27 cellular contexts compared by ENCODE assay signal in the genomic region with DNA sequence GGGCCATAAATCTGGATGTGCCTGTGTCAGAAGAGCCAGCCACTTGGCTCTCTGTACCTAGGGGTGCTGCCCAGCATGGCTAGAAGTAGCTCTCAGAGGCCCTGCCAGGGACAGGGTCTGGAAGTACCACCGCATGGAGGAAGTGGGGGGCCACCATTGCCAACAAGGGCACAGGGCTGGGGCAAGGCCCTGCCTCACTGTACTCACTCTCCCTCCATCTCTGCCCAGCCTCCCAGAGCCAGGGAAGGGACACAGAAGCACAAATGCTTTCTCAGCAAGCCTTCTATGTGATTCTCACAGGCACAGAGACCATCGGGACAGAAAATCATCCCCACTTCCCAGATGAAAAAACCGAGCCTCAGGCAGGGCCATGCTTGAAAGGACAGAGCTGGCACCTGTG.
"Had no signal": no experiment of that assay in that cellular context is flagged by ENCODE, and none has a peak within 500 bp of the region (broad histone marks: within the 10 kb centered on the region; RNA-seq: fewer than 3 reads in every experiment).

No MANE protein-coding gene starts in this region.

- H3K4me3 ChIP-seq: K562, Peyer's patch had no signal

- H3K27ac ChIP-seq: Peyer's patch, WERI-Rb-1 had no signal

- H3K9me3 ChIP-seq: Peyer's patch had no signal

- H3K27ac Mint-ChIP-seq: activated CD4-positive, alpha-beta T cell treated with anti-CD3 and anti-CD28 coated beads, Interleukin-2, amount 10 ng/mL, durations not matched to agents 24 days and 14 days; activated naive CD4-positive, alpha-beta T cell treated with anti-CD3 and anti-CD28 coated beads, Interleukin-2, amount 10 ng/mL, durations not matched to agents 7 days and 5 days; activated naive CD8-positive, alpha-beta T cell; activated naive CD8-positive, alpha-beta T cell treated with anti-CD3 and anti-CD28 coated beads, Interleukin-2, amount 50 U/mL, for 24 hours; brain had no signal

- ATAC-seq: activated CD8-positive, alpha-beta T cell treated with anti-CD3 and anti-CD28 coated beads for 36 hours; activated naive CD8-positive, alpha-beta T cell treated with anti-CD3 and anti-CD28 coated beads, Interleukin-2, amount 50 U/mL, for 24 hours had no signal

- H3K27me3 Mint-ChIP-seq: activated naive CD8-positive, alpha-beta T cell; activated naive CD8-positive, alpha-beta T cell treated with anti-CD3 and anti-CD28 coated beads, Interleukin-2, amount 50 U/mL, for 24 hours had no signal

- H3K36me3 ChIP-seq: Peyer's patch, WERI-Rb-1 had no signal

- H3K9me3 Mint-ChIP-seq: activated CD4-positive, alpha-beta T cell treated with anti-CD3 and anti-CD28 coated beads, Interleukin-2, amount 10 ng/mL, durations not matched to agents 24 days and 14 days; activated naive CD4-positive, alpha-beta T cell treated with anti-CD3 and anti-CD28 coated beads, Interleukin-2, amount 10 ng/mL, durations not matched to agents 7 days and 5 days; activated naive CD8-positive, alpha-beta T cell treated with anti-CD3 and anti-CD28 coated beads, Interleukin-2, amount 50 U/mL, for 24 hours had no signal

- H3K36me3 Mint-ChIP-seq: activated naive CD4-positive, alpha-beta T cell treated with anti-CD3 and anti-CD28 coated beads, Interleukin-2, amount 10 ng/mL, durations not matched to agents 7 days and 5 days; activated naive CD8-positive, alpha-beta T cell; brain had no signal

- DNase-seq: activated CD4-positive, alpha-beta T cell treated with anti-CD3 and anti-CD28 coated beads for 1 hour; activated CD4-positive, alpha-beta T cell treated with anti-CD3 and anti-CD28 coated beads, Interleukin-2, amount 10 ng/mL, durations not matched to agents 24 days and 14 days; activated CD4-positive, alpha-beta T cell treated with anti-CD3 and anti-CD28 coated beads, Interleukin-2, amount 50 U/mL, for 4 hours; activated CD4-positive, CD25-positive, alpha-beta regulatory T cell; activated CD8-positive, alpha-beta T cell treated with anti-CD3 and anti-CD28 coated beads for 36 hours; activated effector memory CD4-positive, alpha-beta T cell treated with Interleukin-2 at 50 U/mL for 16 hours; activated naive CD4-positive, alpha-beta T cell treated with anti-CD3 and anti-CD28 coated beads, Interleukin-2, amount 10 ng/mL, durations not matched to agents 7 days and 5 days; activated naive CD8-positive, alpha-beta T cell treated with anti-CD3 and anti-CD28 coated beads, Interleukin-2, amount 50 U/mL, for 24 hours; activated T-cell treated with anti-CD3 and anti-CD28 coated beads, Interleukin-2, amount 50 U/mL, for 48 hours; anterior cingulate cortex; central memory CD4-positive, alpha-beta T cell; NCI-H1105; NCI-H1417 treated with DMSO at 0.1 percent for 48 hours; NCI-H187 treated with DMSO at 0.1 percent for 48 hours; NCI-H2081; NCI-H2171 treated with DMSO at 0.1 percent for 48 hours; NCI-H226; NCI-H524 treated with DMSO at 0.1 percent for 48 hours; NK-92 treated with Interleukin-12 subunit alpha and Interleukin-12 subunit beta, amount 100 ng/mL, for 24 hours; PC-3; SHP77 treated with DMSO at 0.1 percent for 48 hours; T1000; WERI-Rb-1 had no signal

- H3K4me1 ChIP-seq: Peyer's patch had no signal

- H3K4me3 Mint-ChIP-seq: activated CD4-positive, alpha-beta T cell treated with anti-CD3 and anti-CD28 coated beads, Interleukin-2, amount 10 ng/mL, durations not matched to agents 24 days and 14 days; activated CD8-positive, alpha-beta T cell treated with anti-CD3 and anti-CD28 coated beads for 36 hours; activated naive CD4-positive, alpha-beta T cell treated with anti-CD3 and anti-CD28 coated beads, Interleukin-2, amount 10 ng/mL, durations not matched to agents 7 days and 5 days; activated naive CD8-positive, alpha-beta T cell; activated naive CD8-positive, alpha-beta T cell treated with anti-CD3 and anti-CD28 coated beads, Interleukin-2, amount 50 U/mL, for 24 hours; brain had no signal

- H3K27me3 ChIP-seq: Peyer's patch had no signal
